Comparison of ENCODE assay signal across 1 cellular context in the genomic region with DNA sequence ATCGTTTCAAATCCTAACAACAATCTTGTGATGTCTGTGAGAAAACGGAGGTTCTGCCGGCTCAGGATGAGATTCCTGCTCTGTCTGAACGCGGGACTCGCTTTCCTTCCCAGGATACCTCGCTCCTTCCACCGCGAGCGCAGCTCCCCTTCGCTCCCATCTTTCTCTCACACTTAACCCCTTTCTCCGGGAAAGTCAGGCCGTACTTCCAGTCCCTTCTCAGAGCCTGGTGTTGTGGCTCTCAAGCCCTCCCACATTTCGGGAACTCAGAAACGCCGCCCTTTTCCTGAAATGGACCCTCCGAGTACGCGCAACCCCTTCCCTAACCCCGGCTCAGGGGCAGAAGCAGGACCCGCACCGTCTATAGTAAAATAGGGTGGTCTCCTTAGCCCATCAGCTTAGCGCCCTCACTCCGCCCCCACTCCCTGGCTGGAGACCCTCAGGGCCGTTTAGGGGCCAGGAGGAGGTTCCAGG.
TF ChIP-seq lines count a peak whose summit lies in the region.

No MANE protein-coding gene starts in this region.

TF ChIP-seq in HepG2, 621 proteins besides CTCF, POLR2A, EP300 and RAD21 (continued from another document and continues in another):
- TF ChIP-seq, protein P1, sequence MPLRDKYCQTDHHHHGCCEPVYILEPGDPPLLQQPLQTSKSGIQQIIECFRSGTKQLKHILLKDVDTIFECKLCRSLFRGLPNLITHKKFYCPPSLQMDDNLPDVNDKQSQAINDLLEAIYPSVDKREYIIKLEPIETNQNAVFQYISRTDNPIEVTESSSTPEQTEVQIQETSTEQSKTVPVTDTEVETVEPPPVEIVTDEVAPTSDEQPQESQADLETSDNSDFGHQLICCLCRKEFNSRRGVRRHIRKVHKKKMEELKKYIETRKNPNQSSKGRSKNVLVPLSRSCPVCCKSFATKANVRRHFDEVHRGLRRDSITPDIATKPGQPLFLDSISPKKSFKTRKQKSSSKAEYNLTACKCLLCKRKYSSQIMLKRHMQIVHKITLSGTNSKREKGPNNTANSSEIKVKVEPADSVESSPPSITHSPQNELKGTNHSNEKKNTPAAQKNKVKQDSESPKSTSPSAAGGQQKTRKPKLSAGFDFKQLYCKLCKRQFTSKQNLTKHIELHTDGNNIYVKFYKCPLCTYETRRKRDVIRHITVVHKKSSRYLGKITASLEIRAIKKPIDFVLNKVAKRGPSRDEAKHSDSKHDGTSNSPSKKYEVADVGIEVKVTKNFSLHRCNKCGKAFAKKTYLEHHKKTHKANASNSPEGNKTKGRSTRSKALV (CRISPR knock-in tag; IDR thresholded peaks at IDR 0.05): no peak
- TF ChIP-seq, protein P2, sequence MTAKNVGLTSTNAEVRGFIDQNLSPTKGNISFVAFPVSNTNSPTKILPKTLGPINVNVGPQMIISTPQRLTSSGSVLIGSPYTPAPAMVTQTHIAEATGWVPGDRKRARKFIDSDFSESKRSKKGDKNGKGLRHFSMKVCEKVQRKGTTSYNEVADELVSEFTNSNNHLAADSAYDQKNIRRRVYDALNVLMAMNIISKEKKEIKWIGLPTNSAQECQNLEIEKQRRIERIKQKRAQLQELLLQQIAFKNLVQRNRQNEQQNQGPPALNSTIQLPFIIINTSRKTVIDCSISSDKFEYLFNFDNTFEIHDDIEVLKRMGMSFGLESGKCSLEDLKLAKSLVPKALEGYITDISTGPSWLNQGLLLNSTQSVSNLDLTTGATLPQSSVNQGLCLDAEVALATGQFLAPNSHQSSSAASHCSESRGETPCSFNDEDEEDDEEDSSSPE (CRISPR knock-in tag; IDR thresholded peaks at IDR 0.05): no peak
- TF ChIP-seq SNRNP70 (IDR thresholded peaks at IDR 0.05; ENCODE audit: low read depth, low read length) (no peak), SMARCE1 (IDR thresholded peaks at IDR 0.05; ENCODE audit: borderline replicate concordance) (no peak), SMAD3 (CRISPR knock-in tag; IDR thresholded peaks at IDR 0.05) (no peak), DNMT1 (CRISPR knock-in tag; IDR thresholded peaks at IDR 0.05) (no peak), FOXA3 (CRISPR knock-in tag; IDR thresholded peaks at IDR 0.05) (no peak), DPF2 (CRISPR knock-in tag; IDR thresholded peaks at IDR 0.05; ENCODE audit: borderline replicate concordance, low read depth) (no peak), SPEN (CRISPR knock-in tag; IDR thresholded peaks at IDR 0.05; ENCODE audit: low read depth) (no peak), TCF7 (IDR thresholded peaks at IDR 0.05; ENCODE audit: low read depth) (no peak), TGIF2 (CRISPR knock-in tag; IDR thresholded peaks at IDR 0.05) (0 out of 2 replicates have a peak, but pooled peaks have one; percentile 56), RFXAP (CRISPR knock-in tag; IDR thresholded peaks at IDR 0.05; ENCODE audit: borderline replicate concordance) (no peak), KLF15 (CRISPR knock-in tag; IDR thresholded peaks at IDR 0.05; ENCODE audit: borderline replicate concordance) (no peak), MYC (CRISPR knock-in tag; IDR thresholded peaks at IDR 0.05; ENCODE audit: borderline replicate concordance) (no peak; the same call in 1 of the 2 replicates), ZNF430 (CRISPR knock-in tag; IDR thresholded peaks at IDR 0.05) (peak; percentile 28; the same call in 1 of the 2 replicates), ZNF180 (CRISPR knock-in tag; IDR thresholded peaks at IDR 0.05; ENCODE audit: borderline replicate concordance, low read depth) (0 out of 2 replicates have a peak, but pooled peaks have one; percentile 78), TBP (CRISPR knock-in tag; IDR thresholded peaks at IDR 0.05) (no peak), PRMT3 (CRISPR knock-in tag; IDR thresholded peaks at IDR 0.05; ENCODE audit: borderline replicate concordance, low read depth) (no peak), NR3C1 (CRISPR knock-in tag; IDR thresholded peaks at IDR 0.05) (no peak)
- TF ChIP-seq, protein P3, sequence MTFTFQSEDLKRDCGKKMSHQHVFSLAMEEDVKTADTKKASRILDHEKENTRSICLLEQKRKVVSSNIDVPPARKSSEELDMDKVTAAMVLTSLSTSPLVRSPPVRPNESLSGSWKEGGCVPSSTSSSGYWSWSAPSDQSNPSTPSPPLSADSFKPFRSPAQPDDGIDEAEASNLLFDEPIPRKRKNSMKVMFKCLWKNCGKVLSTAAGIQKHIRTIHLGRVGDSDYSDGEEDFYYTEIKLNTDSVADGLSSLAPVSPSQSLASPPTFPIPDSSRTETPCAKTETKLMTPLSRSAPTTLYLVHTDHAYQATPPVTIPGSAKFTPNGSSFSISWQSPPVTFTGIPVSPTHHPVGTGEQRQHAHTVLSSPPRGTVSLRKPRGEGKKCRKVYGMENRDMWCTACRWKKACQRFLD (CRISPR knock-in tag; IDR thresholded peaks at IDR 0.05; ENCODE audit: borderline replicate concordance): no peak
- TF ChIP-seq, protein P4, sequence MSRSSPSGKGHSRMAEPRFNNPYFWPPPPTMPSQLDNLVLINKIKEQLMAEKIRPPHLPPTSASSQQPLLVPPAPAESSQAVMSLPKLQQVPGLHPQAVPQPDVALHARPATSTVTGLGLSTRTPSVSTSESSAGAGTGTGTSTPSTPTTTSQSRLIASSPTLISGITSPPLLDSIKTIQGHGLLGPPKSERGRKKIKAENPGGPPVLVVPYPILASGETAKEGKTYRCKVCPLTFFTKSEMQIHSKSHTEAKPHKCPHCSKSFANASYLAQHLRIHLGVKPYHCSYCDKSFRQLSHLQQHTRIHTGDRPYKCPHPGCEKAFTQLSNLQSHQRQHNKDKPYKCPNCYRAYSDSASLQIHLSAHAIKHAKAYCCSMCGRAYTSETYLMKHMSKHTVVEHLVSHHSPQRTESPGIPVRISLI (CRISPR knock-in tag; IDR thresholded peaks at IDR 0.05; ENCODE audit: borderline replicate concordance): no peak
- TF ChIP-seq, protein P5, sequence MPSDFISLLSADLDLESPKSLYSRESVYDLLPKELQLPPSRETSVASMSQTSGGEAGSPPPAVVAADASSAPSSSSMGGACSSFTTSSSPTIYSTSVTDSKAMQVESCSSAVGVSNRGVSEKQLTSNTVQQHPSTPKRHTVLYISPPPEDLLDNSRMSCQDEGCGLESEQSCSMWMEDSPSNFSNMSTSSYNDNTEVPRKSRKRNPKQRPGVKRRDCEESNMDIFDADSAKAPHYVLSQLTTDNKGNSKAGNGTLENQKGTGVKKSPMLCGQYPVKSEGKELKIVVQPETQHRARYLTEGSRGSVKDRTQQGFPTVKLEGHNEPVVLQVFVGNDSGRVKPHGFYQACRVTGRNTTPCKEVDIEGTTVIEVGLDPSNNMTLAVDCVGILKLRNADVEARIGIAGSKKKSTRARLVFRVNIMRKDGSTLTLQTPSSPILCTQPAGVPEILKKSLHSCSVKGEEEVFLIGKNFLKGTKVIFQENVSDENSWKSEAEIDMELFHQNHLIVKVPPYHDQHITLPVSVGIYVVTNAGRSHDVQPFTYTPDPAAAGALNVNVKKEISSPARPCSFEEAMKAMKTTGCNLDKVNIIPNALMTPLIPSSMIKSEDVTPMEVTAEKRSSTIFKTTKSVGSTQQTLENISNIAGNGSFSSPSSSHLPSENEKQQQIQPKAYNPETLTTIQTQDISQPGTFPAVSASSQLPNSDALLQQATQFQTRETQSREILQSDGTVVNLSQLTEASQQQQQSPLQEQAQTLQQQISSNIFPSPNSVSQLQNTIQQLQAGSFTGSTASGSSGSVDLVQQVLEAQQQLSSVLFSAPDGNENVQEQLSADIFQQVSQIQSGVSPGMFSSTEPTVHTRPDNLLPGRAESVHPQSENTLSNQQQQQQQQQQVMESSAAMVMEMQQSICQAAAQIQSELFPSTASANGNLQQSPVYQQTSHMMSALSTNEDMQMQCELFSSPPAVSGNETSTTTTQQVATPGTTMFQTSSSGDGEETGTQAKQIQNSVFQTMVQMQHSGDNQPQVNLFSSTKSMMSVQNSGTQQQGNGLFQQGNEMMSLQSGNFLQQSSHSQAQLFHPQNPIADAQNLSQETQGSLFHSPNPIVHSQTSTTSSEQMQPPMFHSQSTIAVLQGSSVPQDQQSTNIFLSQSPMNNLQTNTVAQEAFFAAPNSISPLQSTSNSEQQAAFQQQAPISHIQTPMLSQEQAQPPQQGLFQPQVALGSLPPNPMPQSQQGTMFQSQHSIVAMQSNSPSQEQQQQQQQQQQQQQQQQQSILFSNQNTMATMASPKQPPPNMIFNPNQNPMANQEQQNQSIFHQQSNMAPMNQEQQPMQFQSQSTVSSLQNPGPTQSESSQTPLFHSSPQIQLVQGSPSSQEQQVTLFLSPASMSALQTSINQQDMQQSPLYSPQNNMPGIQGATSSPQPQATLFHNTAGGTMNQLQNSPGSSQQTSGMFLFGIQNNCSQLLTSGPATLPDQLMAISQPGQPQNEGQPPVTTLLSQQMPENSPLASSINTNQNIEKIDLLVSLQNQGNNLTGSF (CRISPR knock-in tag; IDR thresholded peaks at IDR 0.05): no peak
- TF ChIP-seq, protein P6, sequence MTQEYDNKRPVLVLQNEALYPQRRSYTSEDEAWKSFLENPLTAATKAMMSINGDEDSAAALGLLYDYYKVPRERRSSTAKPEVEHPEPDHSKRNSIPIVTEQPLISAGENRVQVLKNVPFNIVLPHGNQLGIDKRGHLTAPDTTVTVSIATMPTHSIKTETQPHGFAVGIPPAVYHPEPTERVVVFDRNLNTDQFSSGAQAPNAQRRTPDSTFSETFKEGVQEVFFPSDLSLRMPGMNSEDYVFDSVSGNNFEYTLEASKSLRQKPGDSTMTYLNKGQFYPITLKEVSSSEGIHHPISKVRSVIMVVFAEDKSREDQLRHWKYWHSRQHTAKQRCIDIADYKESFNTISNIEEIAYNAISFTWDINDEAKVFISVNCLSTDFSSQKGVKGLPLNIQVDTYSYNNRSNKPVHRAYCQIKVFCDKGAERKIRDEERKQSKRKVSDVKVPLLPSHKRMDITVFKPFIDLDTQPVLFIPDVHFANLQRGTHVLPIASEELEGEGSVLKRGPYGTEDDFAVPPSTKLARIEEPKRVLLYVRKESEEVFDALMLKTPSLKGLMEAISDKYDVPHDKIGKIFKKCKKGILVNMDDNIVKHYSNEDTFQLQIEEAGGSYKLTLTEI (CRISPR knock-in tag; conservative IDR thresholded peaks at IDR 0.05): no peak
- TF ChIP-seq, protein P7, sequence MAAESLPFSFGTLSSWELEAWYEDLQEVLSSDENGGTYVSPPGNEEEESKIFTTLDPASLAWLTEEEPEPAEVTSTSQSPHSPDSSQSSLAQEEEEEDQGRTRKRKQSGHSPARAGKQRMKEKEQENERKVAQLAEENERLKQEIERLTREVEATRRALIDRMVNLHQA (CRISPR knock-in tag; IDR thresholded peaks at IDR 0.05): no peak
- TF ChIP-seq, protein P8, sequence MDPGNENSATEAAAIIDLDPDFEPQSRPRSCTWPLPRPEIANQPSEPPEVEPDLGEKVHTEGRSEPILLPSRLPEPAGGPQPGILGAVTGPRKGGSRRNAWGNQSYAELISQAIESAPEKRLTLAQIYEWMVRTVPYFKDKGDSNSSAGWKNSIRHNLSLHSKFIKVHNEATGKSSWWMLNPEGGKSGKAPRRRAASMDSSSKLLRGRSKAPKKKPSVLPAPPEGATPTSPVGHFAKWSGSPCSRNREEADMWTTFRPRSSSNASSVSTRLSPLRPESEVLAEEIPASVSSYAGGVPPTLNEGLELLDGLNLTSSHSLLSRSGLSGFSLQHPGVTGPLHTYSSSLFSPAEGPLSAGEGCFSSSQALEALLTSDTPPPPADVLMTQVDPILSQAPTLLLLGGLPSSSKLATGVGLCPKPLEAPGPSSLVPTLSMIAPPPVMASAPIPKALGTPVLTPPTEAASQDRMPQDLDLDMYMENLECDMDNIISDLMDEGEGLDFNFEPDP (CRISPR knock-in tag; conservative IDR thresholded peaks at IDR 0.05): 0 out of 2 replicates have a peak, but pooled peaks have one; percentile 21
- TF ChIP-seq, protein P9, sequence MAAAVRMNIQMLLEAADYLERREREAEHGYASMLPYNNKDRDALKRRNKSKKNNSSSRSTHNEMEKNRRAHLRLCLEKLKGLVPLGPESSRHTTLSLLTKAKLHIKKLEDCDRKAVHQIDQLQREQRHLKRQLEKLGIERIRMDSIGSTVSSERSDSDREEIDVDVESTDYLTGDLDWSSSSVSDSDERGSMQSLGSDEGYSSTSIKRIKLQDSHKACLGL (CRISPR knock-in tag; IDR thresholded peaks at IDR 0.05): no peak
- TF ChIP-seq, protein P10, sequence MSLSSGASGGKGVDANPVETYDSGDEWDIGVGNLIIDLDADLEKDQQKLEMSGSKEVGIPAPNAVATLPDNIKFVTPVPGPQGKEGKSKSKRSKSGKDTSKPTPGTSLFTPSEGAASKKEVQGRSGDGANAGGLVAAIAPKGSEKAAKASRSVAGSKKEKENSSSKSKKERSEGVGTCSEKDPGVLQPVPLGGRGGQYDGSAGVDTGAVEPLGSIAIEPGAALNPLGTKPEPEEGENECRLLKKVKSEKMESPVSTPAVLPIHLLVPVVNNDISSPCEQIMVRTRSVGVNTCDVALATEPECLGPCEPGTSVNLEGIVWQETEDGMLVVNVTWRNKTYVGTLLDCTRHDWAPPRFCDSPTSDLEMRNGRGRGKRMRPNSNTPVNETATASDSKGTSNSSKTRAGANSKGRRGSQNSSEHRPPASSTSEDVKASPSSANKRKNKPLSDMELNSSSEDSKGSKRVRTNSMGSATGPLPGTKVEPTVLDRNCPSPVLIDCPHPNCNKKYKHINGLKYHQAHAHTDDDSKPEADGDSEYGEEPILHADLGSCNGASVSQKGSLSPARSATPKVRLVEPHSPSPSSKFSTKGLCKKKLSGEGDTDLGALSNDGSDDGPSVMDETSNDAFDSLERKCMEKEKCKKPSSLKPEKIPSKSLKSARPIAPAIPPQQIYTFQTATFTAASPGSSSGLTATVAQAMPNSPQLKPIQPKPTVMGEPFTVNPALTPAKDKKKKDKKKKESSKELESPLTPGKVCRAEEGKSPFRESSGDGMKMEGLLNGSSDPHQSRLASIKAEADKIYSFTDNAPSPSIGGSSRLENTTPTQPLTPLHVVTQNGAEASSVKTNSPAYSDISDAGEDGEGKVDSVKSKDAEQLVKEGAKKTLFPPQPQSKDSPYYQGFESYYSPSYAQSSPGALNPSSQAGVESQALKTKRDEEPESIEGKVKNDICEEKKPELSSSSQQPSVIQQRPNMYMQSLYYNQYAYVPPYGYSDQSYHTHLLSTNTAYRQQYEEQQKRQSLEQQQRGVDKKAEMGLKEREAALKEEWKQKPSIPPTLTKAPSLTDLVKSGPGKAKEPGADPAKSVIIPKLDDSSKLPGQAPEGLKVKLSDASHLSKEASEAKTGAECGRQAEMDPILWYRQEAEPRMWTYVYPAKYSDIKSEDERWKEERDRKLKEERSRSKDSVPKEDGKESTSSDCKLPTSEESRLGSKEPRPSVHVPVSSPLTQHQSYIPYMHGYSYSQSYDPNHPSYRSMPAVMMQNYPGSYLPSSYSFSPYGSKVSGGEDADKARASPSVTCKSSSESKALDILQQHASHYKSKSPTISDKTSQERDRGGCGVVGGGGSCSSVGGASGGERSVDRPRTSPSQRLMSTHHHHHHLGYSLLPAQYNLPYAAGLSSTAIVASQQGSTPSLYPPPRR (CRISPR knock-in tag; IDR thresholded peaks at IDR 0.05; ENCODE audit: borderline replicate concordance): no peak
- TF ChIP-seq, protein P11, sequence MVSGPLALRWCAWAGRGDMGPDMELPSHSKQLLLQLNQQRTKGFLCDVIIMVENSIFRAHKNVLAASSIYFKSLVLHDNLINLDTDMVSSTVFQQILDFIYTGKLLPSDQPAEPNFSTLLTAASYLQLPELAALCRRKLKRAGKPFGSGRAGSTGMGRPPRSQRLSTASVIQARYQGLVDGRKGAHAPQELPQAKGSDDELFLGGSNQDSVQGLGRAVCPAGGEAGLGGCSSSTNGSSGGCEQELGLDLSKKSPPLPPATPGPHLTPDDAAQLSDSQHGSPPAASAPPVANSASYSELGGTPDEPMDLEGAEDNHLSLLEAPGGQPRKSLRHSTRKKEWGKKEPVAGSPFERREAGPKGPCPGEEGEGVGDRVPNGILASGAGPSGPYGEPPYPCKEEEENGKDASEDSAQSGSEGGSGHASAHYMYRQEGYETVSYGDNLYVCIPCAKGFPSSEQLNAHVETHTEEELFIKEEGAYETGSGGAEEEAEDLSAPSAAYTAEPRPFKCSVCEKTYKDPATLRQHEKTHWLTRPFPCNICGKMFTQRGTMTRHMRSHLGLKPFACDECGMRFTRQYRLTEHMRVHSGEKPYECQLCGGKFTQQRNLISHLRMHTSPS (CRISPR knock-in tag; IDR thresholded peaks at IDR 0.05; ENCODE audit: low read depth): no peak
